Comparison of ENCODE assay signal across 2 cellular contexts in the genomic region with DNA sequence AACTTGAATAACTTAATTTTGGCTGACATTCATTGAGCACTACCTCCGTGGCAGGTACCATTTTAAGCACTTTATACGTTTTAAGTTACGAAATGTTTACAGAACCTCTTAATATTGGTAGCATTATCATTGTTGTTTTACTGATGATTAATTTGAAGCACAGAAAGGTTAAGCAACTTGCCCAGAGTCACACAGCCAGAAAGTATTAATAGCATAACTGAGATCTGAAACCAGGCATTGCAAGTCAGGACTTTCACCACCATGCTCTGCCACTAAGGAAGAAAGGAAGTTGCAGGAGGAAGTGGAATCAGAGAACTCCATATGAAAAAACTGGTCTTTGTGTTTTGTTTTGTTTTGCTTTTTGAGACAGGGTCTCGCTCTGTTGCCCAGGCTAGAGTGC.
TF ChIP-seq lines count a peak whose summit lies in the region.

No MANE protein-coding gene starts in this region.

TF ChIP-seq in IMR-90, 13 proteins besides CTCF, POLR2A, EP300 and RAD21:
- no peak for TF ChIP-seq RFX5 (IDR thresholded peaks at IDR 0.05; ENCODE audit: low read depth, low read length)
- no peak for TF ChIP-seq CHD1 (IDR thresholded peaks at IDR 0.05; ENCODE audit: low read depth, low read length)
- TF ChIP-seq, protein P1, sequence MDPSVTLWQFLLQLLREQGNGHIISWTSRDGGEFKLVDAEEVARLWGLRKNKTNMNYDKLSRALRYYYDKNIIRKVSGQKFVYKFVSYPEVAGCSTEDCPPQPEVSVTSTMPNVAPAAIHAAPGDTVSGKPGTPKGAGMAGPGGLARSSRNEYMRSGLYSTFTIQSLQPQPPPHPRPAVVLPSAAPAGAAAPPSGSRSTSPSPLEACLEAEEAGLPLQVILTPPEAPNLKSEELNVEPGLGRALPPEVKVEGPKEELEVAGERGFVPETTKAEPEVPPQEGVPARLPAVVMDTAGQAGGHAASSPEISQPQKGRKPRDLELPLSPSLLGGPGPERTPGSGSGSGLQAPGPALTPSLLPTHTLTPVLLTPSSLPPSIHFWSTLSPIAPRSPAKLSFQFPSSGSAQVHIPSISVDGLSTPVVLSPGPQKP (IDR thresholded peaks at IDR 0.05; ENCODE audit: borderline replicate concordance, low read depth, low read length) = no peak
- no peak for TF ChIP-seq MAZ (IDR thresholded peaks at IDR 0.05; ENCODE audit: borderline replicate concordance, low read depth, low read length)
- no peak for TF ChIP-seq FOS (IDR thresholded peaks at IDR 0.05; ENCODE audit: low read depth, low read length)
- TF ChIP-seq CEBPB (IDR thresholded peaks at IDR 0.05; ENCODE audit: low read depth, low read length) = no peak
- TF ChIP-seq MAFK (IDR thresholded peaks at IDR 0.05; ENCODE audit: low read depth, low read length) = no peak

TF ChIP-seq in liver, 16 proteins besides CTCF, POLR2A, EP300 and RAD21:
- TF ChIP-seq NR2F2 (IDR thresholded peaks at IDR 0.05) (no peak), FOXA1 (IDR thresholded peaks at IDR 0.05) (no peak), EGR1 (IDR thresholded peaks at IDR 0.05; ENCODE audit: low read depth in 2 of 2) (no peak), TAF1 (conservative IDR thresholded peaks at IDR 0.05) (no peak), FOXA2 (IDR thresholded peaks at IDR 0.05) (no peak)
- TF ChIP-seq, protein P2, sequence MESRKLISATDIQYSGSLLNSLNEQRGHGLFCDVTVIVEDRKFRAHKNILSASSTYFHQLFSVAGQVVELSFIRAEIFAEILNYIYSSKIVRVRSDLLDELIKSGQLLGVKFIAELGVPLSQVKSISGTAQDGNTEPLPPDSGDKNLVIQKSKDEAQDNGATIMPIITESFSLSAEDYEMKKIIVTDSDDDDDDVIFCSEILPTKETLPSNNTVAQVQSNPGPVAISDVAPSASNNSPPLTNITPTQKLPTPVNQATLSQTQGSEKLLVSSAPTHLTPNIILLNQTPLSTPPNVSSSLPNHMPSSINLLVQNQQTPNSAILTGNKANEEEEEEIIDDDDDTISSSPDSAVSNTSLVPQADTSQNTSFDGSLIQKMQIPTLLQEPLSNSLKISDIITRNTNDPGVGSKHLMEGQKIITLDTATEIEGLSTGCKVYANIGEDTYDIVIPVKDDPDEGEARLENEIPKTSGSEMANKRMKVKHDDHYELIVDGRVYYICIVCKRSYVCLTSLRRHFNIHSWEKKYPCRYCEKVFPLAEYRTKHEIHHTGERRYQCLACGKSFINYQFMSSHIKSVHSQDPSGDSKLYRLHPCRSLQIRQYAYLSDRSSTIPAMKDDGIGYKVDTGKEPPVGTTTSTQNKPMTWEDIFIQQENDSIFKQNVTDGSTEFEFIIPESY (IDR thresholded peaks at IDR 0.05) = no peak
- TF ChIP-seq, protein P3, sequence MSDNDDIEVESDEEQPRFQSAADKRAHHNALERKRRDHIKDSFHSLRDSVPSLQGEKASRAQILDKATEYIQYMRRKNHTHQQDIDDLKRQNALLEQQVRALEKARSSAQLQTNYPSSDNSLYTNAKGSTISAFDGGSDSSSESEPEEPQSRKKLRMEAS (IDR thresholded peaks at IDR 0.05) = peak; percentile 18
